In the genomic region with DNA sequence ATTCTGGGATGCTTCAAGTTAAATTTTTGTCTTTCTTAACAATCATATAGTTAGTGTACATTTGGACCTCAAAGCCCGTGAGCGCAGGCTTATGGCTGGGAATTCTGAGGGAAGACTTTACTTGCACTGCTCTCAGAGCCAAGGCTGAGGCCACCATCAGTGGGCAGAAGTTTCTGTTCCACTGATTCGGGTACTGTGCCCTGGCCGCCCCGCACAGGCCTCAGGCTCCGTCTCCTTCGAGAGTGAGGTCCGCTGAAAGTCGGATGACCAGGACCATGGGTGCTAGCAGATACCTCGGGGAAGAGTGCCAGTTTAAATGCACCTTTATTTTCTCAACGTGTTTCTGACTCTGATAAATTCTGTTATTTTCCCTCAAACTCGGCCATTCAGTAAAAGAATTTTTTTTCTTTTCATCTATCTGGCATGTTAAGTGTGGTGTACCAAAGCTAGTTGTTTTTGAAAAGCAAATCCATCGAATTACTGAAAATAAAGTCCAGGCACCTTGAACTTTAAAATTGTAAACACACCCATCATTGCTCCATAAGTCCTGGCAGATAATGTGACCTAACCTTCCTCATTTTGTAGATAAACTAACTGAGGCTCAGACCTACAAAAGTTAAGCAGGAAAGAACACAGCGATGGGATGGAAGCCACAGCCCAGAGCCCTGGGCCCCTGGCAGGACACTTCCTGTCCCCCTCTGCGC, we compare ENCODE assay signal across 2 cellular contexts.
A peak's percentile ranks its signal among the peaks of the same experiment; 100 is the strongest.
TF ChIP-seq lines count a peak whose summit lies in the region.

No MANE protein-coding gene starts in this region.

TF ChIP-seq in liver, 16 proteins besides CTCF, POLR2A, EP300 and RAD21:
- TF ChIP-seq, protein P1, sequence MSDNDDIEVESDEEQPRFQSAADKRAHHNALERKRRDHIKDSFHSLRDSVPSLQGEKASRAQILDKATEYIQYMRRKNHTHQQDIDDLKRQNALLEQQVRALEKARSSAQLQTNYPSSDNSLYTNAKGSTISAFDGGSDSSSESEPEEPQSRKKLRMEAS (IDR thresholded peaks at IDR 0.05): no peak
- TF ChIP-seq NR2F2 (IDR thresholded peaks at IDR 0.05) (no peak), HNF4A (conservative IDR thresholded peaks at IDR 0.05) (peak; percentile 51 to 92), GABPA (IDR thresholded peaks at IDR 0.05 in 1 of 2, conservative IDR thresholded peaks at IDR 0.05 in 1 of 2) (no peak), TAF1 (conservative IDR thresholded peaks at IDR 0.05) (no peak), RXRA (IDR thresholded peaks at IDR 0.05) (peak in 1 of 2 donors; percentile 85), YY1 (IDR thresholded peaks at IDR 0.05) (peak; percentile 85), EGR1 (IDR thresholded peaks at IDR 0.05; ENCODE audit: low read depth in 2 of 2) (peak in 1 of 2 donors; percentile 58), HNF4G (IDR thresholded peaks at IDR 0.05) (no peak), SP1 (IDR thresholded peaks at IDR 0.05) (no peak), FOXA1 (IDR thresholded peaks at IDR 0.05) (peak; percentile 27), JUND (IDR thresholded peaks at IDR 0.05) (peak in 1 of 2 donors; percentile 56), FOXA2 (IDR thresholded peaks at IDR 0.05) (peak; percentile 72)
- TF ChIP-seq, protein P2, sequence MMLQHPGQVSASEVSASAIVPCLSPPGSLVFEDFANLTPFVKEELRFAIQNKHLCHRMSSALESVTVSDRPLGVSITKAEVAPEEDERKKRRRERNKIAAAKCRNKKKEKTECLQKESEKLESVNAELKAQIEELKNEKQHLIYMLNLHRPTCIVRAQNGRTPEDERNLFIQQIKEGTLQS (IDR thresholded peaks at IDR 0.05): no peak
- TF ChIP-seq, protein P3, sequence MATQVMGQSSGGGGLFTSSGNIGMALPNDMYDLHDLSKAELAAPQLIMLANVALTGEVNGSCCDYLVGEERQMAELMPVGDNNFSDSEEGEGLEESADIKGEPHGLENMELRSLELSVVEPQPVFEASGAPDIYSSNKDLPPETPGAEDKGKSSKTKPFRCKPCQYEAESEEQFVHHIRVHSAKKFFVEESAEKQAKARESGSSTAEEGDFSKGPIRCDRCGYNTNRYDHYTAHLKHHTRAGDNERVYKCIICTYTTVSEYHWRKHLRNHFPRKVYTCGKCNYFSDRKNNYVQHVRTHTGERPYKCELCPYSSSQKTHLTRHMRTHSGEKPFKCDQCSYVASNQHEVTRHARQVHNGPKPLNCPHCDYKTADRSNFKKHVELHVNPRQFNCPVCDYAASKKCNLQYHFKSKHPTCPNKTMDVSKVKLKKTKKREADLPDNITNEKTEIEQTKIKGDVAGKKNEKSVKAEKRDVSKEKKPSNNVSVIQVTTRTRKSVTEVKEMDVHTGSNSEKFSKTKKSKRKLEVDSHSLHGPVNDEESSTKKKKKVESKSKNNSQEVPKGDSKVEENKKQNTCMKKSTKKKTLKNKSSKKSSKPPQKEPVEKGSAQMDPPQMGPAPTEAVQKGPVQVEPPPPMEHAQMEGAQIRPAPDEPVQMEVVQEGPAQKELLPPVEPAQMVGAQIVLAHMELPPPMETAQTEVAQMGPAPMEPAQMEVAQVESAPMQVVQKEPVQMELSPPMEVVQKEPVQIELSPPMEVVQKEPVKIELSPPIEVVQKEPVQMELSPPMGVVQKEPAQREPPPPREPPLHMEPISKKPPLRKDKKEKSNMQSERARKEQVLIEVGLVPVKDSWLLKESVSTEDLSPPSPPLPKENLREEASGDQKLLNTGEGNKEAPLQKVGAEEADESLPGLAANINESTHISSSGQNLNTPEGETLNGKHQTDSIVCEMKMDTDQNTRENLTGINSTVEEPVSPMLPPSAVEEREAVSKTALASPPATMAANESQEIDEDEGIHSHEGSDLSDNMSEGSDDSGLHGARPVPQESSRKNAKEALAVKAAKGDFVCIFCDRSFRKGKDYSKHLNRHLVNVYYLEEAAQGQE (IDR thresholded peaks at IDR 0.05): peak; percentile 91
- TF ChIP-seq, protein P4, sequence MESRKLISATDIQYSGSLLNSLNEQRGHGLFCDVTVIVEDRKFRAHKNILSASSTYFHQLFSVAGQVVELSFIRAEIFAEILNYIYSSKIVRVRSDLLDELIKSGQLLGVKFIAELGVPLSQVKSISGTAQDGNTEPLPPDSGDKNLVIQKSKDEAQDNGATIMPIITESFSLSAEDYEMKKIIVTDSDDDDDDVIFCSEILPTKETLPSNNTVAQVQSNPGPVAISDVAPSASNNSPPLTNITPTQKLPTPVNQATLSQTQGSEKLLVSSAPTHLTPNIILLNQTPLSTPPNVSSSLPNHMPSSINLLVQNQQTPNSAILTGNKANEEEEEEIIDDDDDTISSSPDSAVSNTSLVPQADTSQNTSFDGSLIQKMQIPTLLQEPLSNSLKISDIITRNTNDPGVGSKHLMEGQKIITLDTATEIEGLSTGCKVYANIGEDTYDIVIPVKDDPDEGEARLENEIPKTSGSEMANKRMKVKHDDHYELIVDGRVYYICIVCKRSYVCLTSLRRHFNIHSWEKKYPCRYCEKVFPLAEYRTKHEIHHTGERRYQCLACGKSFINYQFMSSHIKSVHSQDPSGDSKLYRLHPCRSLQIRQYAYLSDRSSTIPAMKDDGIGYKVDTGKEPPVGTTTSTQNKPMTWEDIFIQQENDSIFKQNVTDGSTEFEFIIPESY (IDR thresholded peaks at IDR 0.05): no peak
TF ChIP-seq in liver: peak in this region for 8.

TF ChIP-seq in HepG2, 621 proteins besides CTCF, POLR2A, EP300 and RAD21:
- TF ChIP-seq IKZF4 (CRISPR knock-in tag; IDR thresholded peaks at IDR 0.05; ENCODE audit: borderline replicate concordance, low read depth, not compliant biosample characterization) (no peak), KLF9 (CRISPR knock-in tag; IDR thresholded peaks at IDR 0.05; ENCODE audit: low read depth) (no peak), NR2F6 (IDR thresholded peaks at IDR 0.05) (no peak), NR2F6 (CRISPR knock-in tag; IDR thresholded peaks at IDR 0.05) (no peak), KDM3A (CRISPR knock-in tag; IDR thresholded peaks at IDR 0.05; ENCODE audit: low read depth) (no peak), SMAD9 (CRISPR knock-in tag; IDR thresholded peaks at IDR 0.05) (no peak), ZNF3 (CRISPR knock-in tag; IDR thresholded peaks at IDR 0.05) (no peak), JUNB (CRISPR knock-in tag; IDR thresholded peaks at IDR 0.05; ENCODE audit: borderline replicate concordance) (no peak)
- TF ChIP-seq, protein P5, sequence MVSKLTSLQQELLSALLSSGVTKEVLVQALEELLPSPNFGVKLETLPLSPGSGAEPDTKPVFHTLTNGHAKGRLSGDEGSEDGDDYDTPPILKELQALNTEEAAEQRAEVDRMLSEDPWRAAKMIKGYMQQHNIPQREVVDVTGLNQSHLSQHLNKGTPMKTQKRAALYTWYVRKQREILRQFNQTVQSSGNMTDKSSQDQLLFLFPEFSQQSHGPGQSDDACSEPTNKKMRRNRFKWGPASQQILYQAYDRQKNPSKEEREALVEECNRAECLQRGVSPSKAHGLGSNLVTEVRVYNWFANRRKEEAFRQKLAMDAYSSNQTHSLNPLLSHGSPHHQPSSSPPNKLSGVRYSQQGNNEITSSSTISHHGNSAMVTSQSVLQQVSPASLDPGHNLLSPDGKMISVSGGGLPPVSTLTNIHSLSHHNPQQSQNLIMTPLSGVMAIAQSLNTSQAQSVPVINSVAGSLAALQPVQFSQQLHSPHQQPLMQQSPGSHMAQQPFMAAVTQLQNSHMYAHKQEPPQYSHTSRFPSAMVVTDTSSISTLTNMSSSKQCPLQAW (CRISPR knock-in tag; IDR thresholded peaks at IDR 0.05): no peak
- TF ChIP-seq, protein P6, sequence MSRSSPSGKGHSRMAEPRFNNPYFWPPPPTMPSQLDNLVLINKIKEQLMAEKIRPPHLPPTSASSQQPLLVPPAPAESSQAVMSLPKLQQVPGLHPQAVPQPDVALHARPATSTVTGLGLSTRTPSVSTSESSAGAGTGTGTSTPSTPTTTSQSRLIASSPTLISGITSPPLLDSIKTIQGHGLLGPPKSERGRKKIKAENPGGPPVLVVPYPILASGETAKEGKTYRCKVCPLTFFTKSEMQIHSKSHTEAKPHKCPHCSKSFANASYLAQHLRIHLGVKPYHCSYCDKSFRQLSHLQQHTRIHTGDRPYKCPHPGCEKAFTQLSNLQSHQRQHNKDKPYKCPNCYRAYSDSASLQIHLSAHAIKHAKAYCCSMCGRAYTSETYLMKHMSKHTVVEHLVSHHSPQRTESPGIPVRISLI (CRISPR knock-in tag; IDR thresholded peaks at IDR 0.05; ENCODE audit: borderline replicate concordance): no peak
- TF ChIP-seq, protein P7, sequence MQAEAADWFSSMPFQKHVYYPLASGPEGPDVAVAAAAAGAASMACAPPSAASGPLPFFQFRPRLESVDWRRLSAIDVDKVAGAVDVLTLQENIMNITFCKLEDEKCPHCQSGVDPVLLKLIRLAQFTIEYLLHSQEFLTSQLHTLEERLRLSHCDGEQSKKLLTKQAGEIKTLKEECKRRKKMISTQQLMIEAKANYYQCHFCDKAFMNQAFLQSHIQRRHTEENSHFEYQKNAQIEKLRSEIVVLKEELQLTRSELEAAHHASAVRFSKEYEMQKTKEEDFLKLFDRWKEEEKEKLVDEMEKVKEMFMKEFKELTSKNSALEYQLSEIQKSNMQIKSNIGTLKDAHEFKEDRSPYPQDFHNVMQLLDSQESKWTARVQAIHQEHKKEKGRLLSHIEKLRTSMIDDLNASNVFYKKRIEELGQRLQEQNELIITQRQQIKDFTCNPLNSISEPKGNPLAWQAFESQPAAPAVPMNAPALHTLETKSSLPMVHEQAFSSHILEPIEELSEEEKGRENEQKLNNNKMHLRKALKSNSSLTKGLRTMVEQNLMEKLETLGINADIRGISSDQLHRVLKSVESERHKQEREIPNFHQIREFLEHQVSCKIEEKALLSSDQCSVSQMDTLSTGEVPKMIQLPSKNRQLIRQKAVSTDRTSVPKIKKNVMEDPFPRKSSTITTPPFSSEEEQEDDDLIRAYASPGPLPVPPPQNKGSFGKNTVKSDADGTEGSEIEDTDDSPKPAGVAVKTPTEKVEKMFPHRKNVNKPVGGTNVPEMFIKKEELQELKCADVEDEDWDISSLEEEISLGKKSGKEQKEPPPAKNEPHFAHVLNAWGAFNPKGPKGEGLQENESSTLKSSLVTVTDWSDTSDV (CRISPR knock-in tag; IDR thresholded peaks at IDR 0.05): no peak
- TF ChIP-seq, protein P8, sequence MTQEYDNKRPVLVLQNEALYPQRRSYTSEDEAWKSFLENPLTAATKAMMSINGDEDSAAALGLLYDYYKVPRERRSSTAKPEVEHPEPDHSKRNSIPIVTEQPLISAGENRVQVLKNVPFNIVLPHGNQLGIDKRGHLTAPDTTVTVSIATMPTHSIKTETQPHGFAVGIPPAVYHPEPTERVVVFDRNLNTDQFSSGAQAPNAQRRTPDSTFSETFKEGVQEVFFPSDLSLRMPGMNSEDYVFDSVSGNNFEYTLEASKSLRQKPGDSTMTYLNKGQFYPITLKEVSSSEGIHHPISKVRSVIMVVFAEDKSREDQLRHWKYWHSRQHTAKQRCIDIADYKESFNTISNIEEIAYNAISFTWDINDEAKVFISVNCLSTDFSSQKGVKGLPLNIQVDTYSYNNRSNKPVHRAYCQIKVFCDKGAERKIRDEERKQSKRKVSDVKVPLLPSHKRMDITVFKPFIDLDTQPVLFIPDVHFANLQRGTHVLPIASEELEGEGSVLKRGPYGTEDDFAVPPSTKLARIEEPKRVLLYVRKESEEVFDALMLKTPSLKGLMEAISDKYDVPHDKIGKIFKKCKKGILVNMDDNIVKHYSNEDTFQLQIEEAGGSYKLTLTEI (CRISPR knock-in tag; conservative IDR thresholded peaks at IDR 0.05): no peak
TF ChIP-seq in HepG2: peak in this region for 0.
